ENCODE assay signal across 18 cellular contexts in genomic region chr3:61853912-61854311, GRCh38.
A peak's percentile ranks its signal among the peaks of the same experiment; 100 is the strongest.
DNase-seq lines count a peak whose midpoint lies in the region; ATAC-seq, FAIRE-seq and TF ChIP-seq lines count a peak whose summit lies in the region.
"Had no signal": no experiment of that assay in that cellular context is flagged by ENCODE, and none has a peak within 500 bp of the region (broad histone marks: within the 10 kb centered on the region; RNA-seq: fewer than 3 reads in every experiment).

No MANE protein-coding gene starts in this region.

- TF ChIP-seq RAD21 in IMR-90 (IDR thresholded peaks at IDR 0.05; ENCODE audit: low read length) (no peak), GM12878 (IDR thresholded peaks at IDR 0.05; ENCODE audit: insufficient read depth, low read depth, low read length) (no peak)

- TF ChIP-seq CTCF in IMR-90 (conservative IDR thresholded peaks at IDR 0.05; ENCODE audit: low read depth, low read length) (no peak), GM12878 (IDR thresholded peaks at IDR 0.05 in 2 of 3, conservative IDR thresholded peaks at IDR 0.05 in 1 of 3; ENCODE audit: control insufficient read depth in 2 of 3, extremely low read depth in 1 of 3, insufficient read depth in 1 of 3, low read depth in 3 of 3, low read length in 3 of 3) (no peak), left ventricle myocardium inferior (IDR thresholded peaks at IDR 0.05; ENCODE audit: borderline replicate concordance) (no peak), tibial artery (IDR thresholded peaks at IDR 0.05) (no peak)

- in situ Hi-C loops in IMR-90 (cut with MboI; ENCODE audit: low sequenced_read_pairs) = no loop called here
- in situ Hi-C loops in GM12878 (cut with MboI) = loop anchor here (5.0 kb wide), 1 partner anchor 333 kb away; no protein-coding TSS in a partner anchor

- no peak overlapping the region for H4K5ac ChIP-seq in IMR-90 (ENCODE audit: low read depth, low read length)

- peak; percentile 54; the same call in 1 of the 2 replicates for ATAC-seq in IMR-90 (ENCODE audit: low read depth)
- peak; percentile 55 for ATAC-seq in GM12878
- ATAC-seq in left colon = no peak
- ATAC-seq: CD8-positive, alpha-beta T cell had no signal

- H3K4me2 ChIP-seq in IMR-90 (ENCODE audit: low read depth, low read length) = peak overlapping the region; percentile 27; the same call in 1 of the 2 replicates
- no peak overlapping the region for H3K4me2 ChIP-seq in GM12878 (ENCODE audit: control insufficient read depth, insufficient read depth)

- H3K18ac ChIP-seq in IMR-90 (ENCODE audit: low read depth, low read length) = no peak overlapping the region

- WGBS in IMR-90 (ENCODE audit: extremely low coverage in 2 of 2, insufficient read length in 1 of 2), 2 experiments = 100% methylated on average over 1 of the region's 2 CpGs; no CpG with 5 or more reads in 1 of the 2 experiments
- 28% methylated on average over 2 of the region's 2 CpGs for WGBS in GM12878 (ENCODE audit: insufficient coverage, insufficient replicate concordance, low lambda C conversion rate, missing lambda C conversion rate)

- no peak overlapping the region for H4K91ac ChIP-seq in IMR-90 (ENCODE audit: insufficient read depth, low read depth, low read length)

- H3K4me1 ChIP-seq in IMR-90 (ENCODE audit: control insufficient read depth, insufficient read depth, low read length) (peaks cover 10% of the 10 kb centered on the region), GM12878 (ENCODE audit: control insufficient read depth, insufficient read depth, low read length) (no peaks in the 10 kb centered on the region), left ventricle myocardium inferior (peaks cover 88% of the 10 kb centered on the region), tibial artery (peaks cover 0 to 86% (median 38%) of the 10 kb centered on the region in 4 donors)
- H3K4me1 ChIP-seq in effector memory CD4-positive, alpha-beta T cell (ENCODE audit: control insufficient read depth, insufficient read depth, low read length, poor library complexity, severe bottlenecking) = no peaks in the 10 kb centered on the region

- POLR2A ChIA-PET in IMR-90 (lab: Charles Lee; ENCODE audit: unreplicated experiment) (no interaction called here), GM12878 (lab: Charles Lee) (interaction anchor here (1.0 kb wide), 1 partner anchor 10 kb away, joined by 4 read pairs; no protein-coding TSS in a partner anchor)

- RAD21 ChIA-PET in GM12878 (lab: Charles Lee; ENCODE audit: unreplicated experiment) = interaction anchor here (0.8 to 9.0 kb wide), 6 partner anchors 15 to 335 kb away, joined by 3 to 113 read pairs (median 4); no protein-coding TSS in a partner anchor

- H2AK9ac ChIP-seq in IMR-90 (replicated peaks; ENCODE audit: low read depth, low read length, poor library complexity) = no peak overlapping the region

- H3K27ac ChIP-seq in IMR-90 (ENCODE audit: insufficient read depth, low read length) (no peak overlapping the region), GM12878 (ENCODE audit: control insufficient read depth, insufficient read depth) (no peak overlapping the region), left ventricle myocardium inferior (replicated peaks) (peak overlapping the region; percentile 44), tibial artery (peak overlapping the region; percentile 37)
- no peak overlapping the region for H3K27ac ChIP-seq in effector memory CD4-positive, alpha-beta T cell (ENCODE audit: insufficient read depth, low read length, poor library complexity, severe bottlenecking)
- H3K27ac ChIP-seq: Peyer's patch had no signal

- H2BK15ac ChIP-seq in IMR-90 (ENCODE audit: low read depth, low read length) = no peak overlapping the region

- TF ChIP-seq EP300 in GM12878 (IDR thresholded peaks at IDR 0.05; ENCODE audit: borderline replicate concordance in 1 of 2, control insufficient read depth in 1 of 2, low read depth in 2 of 2, low read length in 2 of 2) = no peak

- H3K4ac ChIP-seq in IMR-90 (ENCODE audit: low read depth, low read length) = no peak overlapping the region

- no peaks in the 10 kb centered on the region for H3K79me2 ChIP-seq in GM12878 (ENCODE audit: control insufficient read depth, insufficient read depth, low read length)

- H2BK5ac ChIP-seq in IMR-90 (ENCODE audit: low read depth, low read length, poor library complexity, severe bottlenecking) = no peak overlapping the region

- H3K9me1 ChIP-seq in IMR-90 (ENCODE audit: insufficient read depth, low read length) = no peaks in the 10 kb centered on the region; the same call in 1 of the 2 replicates

- SMC1A ChIA-PET in GM12878 (lab: Charles Lee; ENCODE audit: uncharacterized antibody, unreplicated experiment) = interaction anchor here (0.6 to 12.5 kb wide), 15 partner anchors 12 to 339 kb away, joined by 3 to 138 read pairs (median 4); no protein-coding TSS in a partner anchor

- TF ChIP-seq POLR2A in IMR-90 (IDR thresholded peaks at IDR 0.05; ENCODE audit: low read depth, low read length) = no peak
- no peak for TF ChIP-seq POLR2A in GM12878 (IDR thresholded peaks at IDR 0.05; ENCODE audit: low read depth, low read length)

- H3K4me3 ChIP-seq in IMR-90 (ENCODE audit: insufficient read depth, low read depth, low read length) = no peak overlapping the region
- no peak overlapping the region for H3K4me3 ChIP-seq in GM12878
- no peak overlapping the region for H3K4me3 ChIP-seq in left ventricle myocardium inferior
- H3K4me3 ChIP-seq in tibial artery = no peak overlapping the region
- H3K4me3 ChIP-seq in effector memory CD4-positive, alpha-beta T cell (ENCODE audit: insufficient read depth, low read depth, low read length, poor library complexity, severe bottlenecking) = no peak overlapping the region
- H3K4me3 ChIP-seq: Peyer's patch had no signal

- H4K20me1 ChIP-seq in IMR-90 (ENCODE audit: insufficient read depth, low read length) (peaks cover 11% of the 10 kb centered on the region; the same call in 1 of the 2 replicates), GM12878 (ENCODE audit: control insufficient read depth, insufficient read depth) (no peaks in the 10 kb centered on the region)

- H2BK20ac ChIP-seq in IMR-90 (ENCODE audit: low read depth, low read length) = no peak overlapping the region

- no peak overlapping the region for H2BK120ac ChIP-seq in IMR-90 (ENCODE audit: low read depth, low read length)

- H2AFZ ChIP-seq in IMR-90 (replicated peaks; ENCODE audit: low read length, poor library complexity) (no peak overlapping the region), GM12878 (ENCODE audit: control insufficient read depth, low read depth, low read length) (no peak overlapping the region)

- dilution Hi-C loops in IMR-90 (cut with HindIII; ENCODE audit: low sequenced_read_pairs, unreplicated experiment) = no loop called here

- intact Hi-C loops in IMR-90 (cut with micrococcal nuclease) = no loop called here
- intact Hi-C loops in GM12878 (cut with micrococcal nuclease; ENCODE audit: unreplicated experiment) = loop anchor here (10.0 kb wide), 1 partner anchor 289 kb away; the partner anchor contains the start of gene PTPRG
- intact Hi-C loops in left ventricle myocardium inferior (cut with micrococcal nuclease) = loop anchor here (10.0 kb wide), 1 partner anchor 289 kb away; the partner anchor contains the start of gene PTPRG
- intact Hi-C loops in tibial artery (cut with DNase I; ENCODE audit: low total_unique reads) = no loop called here
- intact Hi-C loops in left colon (cut with DNase I, micrococcal nuclease) = loop anchor here in 1 of 2 donors (10.0 kb wide), 1 partner anchor 289 kb away; the partner anchor contains the start of gene PTPRG

- no peak overlapping the region for H3K56ac ChIP-seq in IMR-90 (ENCODE audit: extremely low read depth, insufficient read depth, low read length)

- BruUV-seq in IMR-90 (replicated peaks; lab: Mats Ljungman, UMichigan) (no TSS peak), GM12878 (replicated peaks; lab: Mats Ljungman, UMichigan) (no TSS peak)

- H3K79me1 ChIP-seq in IMR-90 (ENCODE audit: low read depth in 1 of 2, low read length in 2 of 2) = peaks cover 24 to 41% of the 10 kb centered on the region in 2 experiments

- H3K9ac ChIP-seq in IMR-90 (ENCODE audit: low read depth, low read length) (no peak overlapping the region), GM12878 (ENCODE audit: control insufficient read depth, insufficient read depth, low read length) (no peak overlapping the region)

- no peak overlapping the region for H3K23ac ChIP-seq in IMR-90 (ENCODE audit: low read depth, low read length)

- H3K14ac ChIP-seq in IMR-90 (replicated peaks; ENCODE audit: low read depth, low read length) = no peak overlapping the region

- H3K9me3 ChIP-seq in IMR-90 (ENCODE audit: control insufficient read depth, insufficient read depth, low read length) = no peaks in the 10 kb centered on the region
- H3K9me3 ChIP-seq in GM12878 (replicated peaks; ENCODE audit: control insufficient read depth, insufficient read depth, low read length) = no peaks in the 10 kb centered on the region
- no peaks in the 10 kb centered on the region for H3K9me3 ChIP-seq in left ventricle myocardium inferior (replicated peaks)
- no peaks in the 10 kb centered on the region for H3K9me3 ChIP-seq in tibial artery
- H3K9me3 ChIP-seq in effector memory CD4-positive, alpha-beta T cell (ENCODE audit: control insufficient read depth, low read length) = no peaks in the 10 kb centered on the region
- H3K9me3 ChIP-seq: Peyer's patch had no signal

- no peak overlapping the region for H4K8ac ChIP-seq in IMR-90 (ENCODE audit: low read depth in 2 of 2, low read length in 2 of 2)

- H3K27me3 ChIP-seq in IMR-90 (ENCODE audit: control insufficient read depth, insufficient read depth, low read length) = no peaks in the 10 kb centered on the region
- peaks cover 0 to 3% of the 10 kb centered on the region in 2 experiments; a peak in 1 of 4 replicates for H3K27me3 ChIP-seq in GM12878 (replicated peaks in 1 of 2; ENCODE audit: control insufficient read depth in 2 of 2, insufficient read depth in 2 of 2, low read length in 1 of 2)
- no peaks in the 10 kb centered on the region for H3K27me3 ChIP-seq in left ventricle myocardium inferior (ENCODE audit: low read depth)
- H3K27me3 ChIP-seq in tibial artery = no peaks in the 10 kb centered on the region
- H3K27me3 ChIP-seq in effector memory CD4-positive, alpha-beta T cell (replicated peaks; ENCODE audit: control insufficient read depth, insufficient read depth, low read length, poor library complexity, severe bottlenecking) = no peaks in the 10 kb centered on the region
- H3K27me3 ChIP-seq: Peyer's patch had no signal

- no peaks in the 10 kb centered on the region for H3K36me3 ChIP-seq in IMR-90 (ENCODE audit: control insufficient read depth, insufficient read depth, low read length)
- H3K36me3 ChIP-seq in GM12878 (ENCODE audit: control insufficient read depth in 2 of 2, insufficient read depth in 2 of 2, low read length in 1 of 2) = no peaks in the 10 kb centered on the region
- no peaks in the 10 kb centered on the region for H3K36me3 ChIP-seq in left ventricle myocardium inferior
- H3K36me3 ChIP-seq in tibial artery = no peaks in the 10 kb centered on the region
- no peaks in the 10 kb centered on the region for H3K36me3 ChIP-seq in effector memory CD4-positive, alpha-beta T cell (ENCODE audit: control insufficient read depth, insufficient read depth, low read length)
- H3K36me3 ChIP-seq: Peyer's patch had no signal

- CTCF ChIA-PET in IMR-90 (lab: Yijun Ruan, JAX) (interaction anchor here (1.3 kb wide), 1 partner anchor 210 kb away, joined by 3 read pairs; no protein-coding TSS in a partner anchor), GM12878 (lab: Yijun Ruan, JAX) (interaction anchor here (0.6 to 13.5 kb wide), 10 partner anchors 7 to 359 kb away, joined by 3 to 198 read pairs (median 4); partner anchors contain the start of gene PTPRG)

- H2AK5ac ChIP-seq in IMR-90 (ENCODE audit: low read depth, low read length) = no peak overlapping the region

- DNase-seq in IMR-90 (no peak), GM12878 (ENCODE audit: low read depth, low spot score) (no peak), left ventricle myocardium inferior (no peak), tibial artery (no peak), HK-2 (ENCODE audit: unreplicated experiment) (no peak), left colon (no peak)
- no peak for DNase-seq in effector memory CD4-positive, alpha-beta T cell
- DNase-seq: CD8-positive, alpha-beta T cell; DND-41; Kasumi-1; MV-4-11; NCI-H1436; NCI-H2029 treated with DMSO at 0.1 percent for 48 hours; NCI-H510A treated with DMSO at 0.1 percent for 48 hours; Peyer's patch; SIG-M5 had no signal

- no peak for FAIRE-seq in GM12878 (lab: Jason Lieb, UNC)
- FAIRE-seq: D721Med, H1 had no signal

Comparison
In these comparisons a context has a peak if more than half of its experiments do, and no peak if none do; other contexts are left out.
1. H3K27ac ChIP-seq: peak in left ventricle myocardium inferior (single experiment) and tibial artery (2 of 2); none in IMR-90 (single experiment), GM12878 (single experiment) and effector memory CD4-positive, alpha-beta T cell (single experiment).
2. intact Hi-C loops: an anchor here in GM12878 (10.0 kb wide) and left ventricle myocardium inferior (10.0 kb wide); none called in IMR-90 and tibial artery.